Comparison of ENCODE assay signal across 1 cellular context in genomic region chr11:68257477-68258362, GRCh38.
TF ChIP-seq lines count a peak whose summit lies in the region.

No MANE protein-coding gene starts in this region.

TF ChIP-seq in SK-N-SH, 30 proteins besides CTCF, POLR2A, EP300 and RAD21 (continued from another document):
- TF ChIP-seq REST (IDR thresholded peaks at IDR 0.05; ENCODE audit: low read depth, low read length) (no peak), TEAD4 (IDR thresholded peaks at IDR 0.05; ENCODE audit: borderline replicate concordance, insufficient read depth) (no peak), MXI1 (IDR thresholded peaks at IDR 0.05; ENCODE audit: low read depth, low read length) (no peak), SMC3 (IDR thresholded peaks at IDR 0.05; ENCODE audit: low read depth, low read length) (peak; percentile 89), TAF1 (IDR thresholded peaks at IDR 0.05; ENCODE audit: borderline replicate concordance, low read depth, low read length) (no peak), RCOR1 (IDR thresholded peaks at IDR 0.05; ENCODE audit: low read length) (no peak), RXRA (IDR thresholded peaks at IDR 0.05; ENCODE audit: borderline replicate concordance, low read depth) (no peak), GATA2 (CRISPR knock-in tag; IDR thresholded peaks at IDR 0.05) (no peak), FOXJ3 (CRISPR knock-in tag; IDR thresholded peaks at IDR 0.05) (no peak)
- TF ChIP-seq, protein P1, sequence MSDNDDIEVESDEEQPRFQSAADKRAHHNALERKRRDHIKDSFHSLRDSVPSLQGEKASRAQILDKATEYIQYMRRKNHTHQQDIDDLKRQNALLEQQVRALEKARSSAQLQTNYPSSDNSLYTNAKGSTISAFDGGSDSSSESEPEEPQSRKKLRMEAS (IDR thresholded peaks at IDR 0.05; ENCODE audit: low read depth): peak; percentile 92
- TF ChIP-seq, protein P2, sequence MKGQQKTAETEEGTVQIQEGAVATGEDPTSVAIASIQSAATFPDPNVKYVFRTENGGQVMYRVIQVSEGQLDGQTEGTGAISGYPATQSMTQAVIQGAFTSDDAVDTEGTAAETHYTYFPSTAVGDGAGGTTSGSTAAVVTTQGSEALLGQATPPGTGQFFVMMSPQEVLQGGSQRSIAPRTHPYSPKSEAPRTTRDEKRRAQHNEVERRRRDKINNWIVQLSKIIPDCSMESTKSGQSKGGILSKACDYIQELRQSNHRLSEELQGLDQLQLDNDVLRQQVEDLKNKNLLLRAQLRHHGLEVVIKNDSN (IDR thresholded peaks at IDR 0.05; ENCODE audit: borderline replicate concordance, low read depth): no peak
